ENCODE assay signal across 1 cellular context in the genomic region with DNA sequence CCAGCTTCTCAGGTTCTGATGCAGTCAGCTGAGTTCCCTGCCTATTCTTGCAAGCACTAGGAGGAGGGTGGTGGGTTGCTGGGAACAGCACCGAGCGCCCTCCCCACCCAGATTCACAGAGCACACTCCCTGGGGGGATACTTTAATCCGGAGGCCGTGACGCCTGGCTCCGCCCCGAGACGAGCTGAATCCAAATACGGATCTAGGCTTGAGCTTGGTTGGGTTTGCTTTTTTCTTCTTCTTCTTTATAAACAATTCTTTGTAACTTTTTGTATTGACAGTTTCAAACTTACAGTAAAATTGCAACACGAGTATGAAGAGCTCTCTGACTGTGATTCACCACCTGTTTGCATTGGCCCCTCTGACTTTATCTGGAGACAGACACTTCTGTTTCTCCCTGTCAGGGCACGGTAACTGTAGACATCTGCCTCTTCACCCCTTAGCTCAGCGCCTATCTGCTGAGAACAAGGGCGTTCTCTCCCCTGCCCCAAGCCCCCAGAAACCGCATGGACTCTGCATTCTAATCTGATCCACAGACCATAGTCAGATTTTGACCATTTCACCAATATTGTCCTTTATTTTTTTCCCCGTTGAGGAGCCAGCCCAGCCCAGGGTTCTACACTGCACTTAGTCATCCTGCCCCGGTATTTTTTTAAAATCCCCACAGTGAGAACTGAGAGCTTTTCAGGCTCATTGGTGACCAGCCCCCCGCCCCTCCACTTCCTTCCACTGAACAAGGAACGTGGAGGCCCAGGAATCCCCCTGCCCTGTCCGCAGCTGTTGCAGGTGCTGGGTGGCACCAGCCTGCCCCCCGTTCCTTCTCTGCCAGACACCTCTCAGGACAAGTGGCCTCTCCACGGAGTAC.
TF ChIP-seq lines count a peak whose summit lies in the region.

No MANE protein-coding gene starts in this region.

TF ChIP-seq in HEK293T, 16 proteins besides CTCF, POLR2A, EP300 and RAD21 (continued from another document):
- TF ChIP-seq BHLHE40 (IDR thresholded peaks at IDR 0.05; ENCODE audit: borderline replicate concordance) (no peak), SP1 (IDR thresholded peaks at IDR 0.05) (no peak)
